ENCODE assay signal across 2 cellular contexts in genomic region chr15:48674876-48675275, GRCh38.
TF ChIP-seq lines count a peak whose summit lies in the region.

No MANE protein-coding gene starts in this region.

TF ChIP-seq in SK-N-SH treated with all-trans-retinoic acid at 6 μM for 48 hours, 23 proteins besides CTCF, POLR2A, EP300 and RAD21 (continued from another document):
- TF ChIP-seq, protein P1, sequence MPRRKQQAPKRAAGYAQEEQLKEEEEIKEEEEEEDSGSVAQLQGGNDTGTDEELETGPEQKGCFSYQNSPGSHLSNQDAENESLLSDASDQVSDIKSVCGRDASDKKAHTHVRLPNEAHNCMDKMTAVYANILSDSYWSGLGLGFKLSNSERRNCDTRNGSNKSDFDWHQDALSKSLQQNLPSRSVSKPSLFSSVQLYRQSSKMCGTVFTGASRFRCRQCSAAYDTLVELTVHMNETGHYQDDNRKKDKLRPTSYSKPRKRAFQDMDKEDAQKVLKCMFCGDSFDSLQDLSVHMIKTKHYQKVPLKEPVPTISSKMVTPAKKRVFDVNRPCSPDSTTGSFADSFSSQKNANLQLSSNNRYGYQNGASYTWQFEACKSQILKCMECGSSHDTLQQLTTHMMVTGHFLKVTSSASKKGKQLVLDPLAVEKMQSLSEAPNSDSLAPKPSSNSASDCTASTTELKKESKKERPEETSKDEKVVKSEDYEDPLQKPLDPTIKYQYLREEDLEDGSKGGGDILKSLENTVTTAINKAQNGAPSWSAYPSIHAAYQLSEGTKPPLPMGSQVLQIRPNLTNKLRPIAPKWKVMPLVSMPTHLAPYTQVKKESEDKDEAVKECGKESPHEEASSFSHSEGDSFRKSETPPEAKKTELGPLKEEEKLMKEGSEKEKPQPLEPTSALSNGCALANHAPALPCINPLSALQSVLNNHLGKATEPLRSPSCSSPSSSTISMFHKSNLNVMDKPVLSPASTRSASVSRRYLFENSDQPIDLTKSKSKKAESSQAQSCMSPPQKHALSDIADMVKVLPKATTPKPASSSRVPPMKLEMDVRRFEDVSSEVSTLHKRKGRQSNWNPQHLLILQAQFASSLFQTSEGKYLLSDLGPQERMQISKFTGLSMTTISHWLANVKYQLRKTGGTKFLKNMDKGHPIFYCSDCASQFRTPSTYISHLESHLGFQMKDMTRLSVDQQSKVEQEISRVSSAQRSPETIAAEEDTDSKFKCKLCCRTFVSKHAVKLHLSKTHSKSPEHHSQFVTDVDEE (CRISPR knock-in tag; IDR thresholded peaks at IDR 0.05), result no peak
- TF ChIP-seq RARB (CRISPR knock-in tag; IDR thresholded peaks at IDR 0.05) (no peak), OSR1 (CRISPR knock-in tag; IDR thresholded peaks at IDR 0.05) (no peak), ZFP3 (CRISPR knock-in tag; IDR thresholded peaks at IDR 0.05) (no peak), ZNF565 (CRISPR knock-in tag; conservative IDR thresholded peaks at IDR 0.05; ENCODE audit: low read depth) (no peak), ISL1 (CRISPR knock-in tag; IDR thresholded peaks at IDR 0.05) (no peak), BACH2 (CRISPR knock-in tag; IDR thresholded peaks at IDR 0.05; ENCODE audit: borderline replicate concordance) (no peak), ZNF70 (CRISPR knock-in tag; IDR thresholded peaks at IDR 0.05) (no peak), ARNTL (CRISPR knock-in tag; IDR thresholded peaks at IDR 0.05; ENCODE audit: borderline replicate concordance, low read depth) (no peak), PPARA (CRISPR knock-in tag; IDR thresholded peaks at IDR 0.05; ENCODE audit: borderline replicate concordance) (no peak), GLIS3 (CRISPR knock-in tag; IDR thresholded peaks at IDR 0.05) (no peak), ESRRG (CRISPR knock-in tag; IDR thresholded peaks at IDR 0.05) (no peak), TOX (CRISPR knock-in tag; IDR thresholded peaks at IDR 0.05; ENCODE audit: borderline replicate concordance) (no peak)
- TF ChIP-seq, protein P2, sequence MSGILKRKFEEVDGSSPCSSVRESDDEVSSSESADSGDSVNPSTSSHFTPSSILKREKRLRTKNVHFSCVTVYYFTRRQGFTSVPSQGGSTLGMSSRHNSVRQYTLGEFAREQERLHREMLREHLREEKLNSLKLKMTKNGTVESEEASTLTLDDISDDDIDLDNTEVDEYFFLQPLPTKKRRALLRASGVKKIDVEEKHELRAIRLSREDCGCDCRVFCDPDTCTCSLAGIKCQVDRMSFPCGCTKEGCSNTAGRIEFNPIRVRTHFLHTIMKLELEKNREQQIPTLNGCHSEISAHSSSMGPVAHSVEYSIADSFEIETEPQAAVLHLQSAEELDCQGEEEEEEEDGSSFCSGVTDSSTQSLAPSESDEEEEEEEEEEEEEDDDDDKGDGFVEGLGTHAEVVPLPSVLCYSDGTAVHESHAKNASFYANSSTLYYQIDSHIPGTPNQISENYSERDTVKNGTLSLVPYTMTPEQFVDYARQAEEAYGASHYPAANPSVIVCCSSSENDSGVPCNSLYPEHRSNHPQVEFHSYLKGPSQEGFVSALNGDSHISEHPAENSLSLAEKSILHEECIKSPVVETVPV (CRISPR knock-in tag; IDR thresholded peaks at IDR 0.05), result no peak
- TF ChIP-seq, protein P3, sequence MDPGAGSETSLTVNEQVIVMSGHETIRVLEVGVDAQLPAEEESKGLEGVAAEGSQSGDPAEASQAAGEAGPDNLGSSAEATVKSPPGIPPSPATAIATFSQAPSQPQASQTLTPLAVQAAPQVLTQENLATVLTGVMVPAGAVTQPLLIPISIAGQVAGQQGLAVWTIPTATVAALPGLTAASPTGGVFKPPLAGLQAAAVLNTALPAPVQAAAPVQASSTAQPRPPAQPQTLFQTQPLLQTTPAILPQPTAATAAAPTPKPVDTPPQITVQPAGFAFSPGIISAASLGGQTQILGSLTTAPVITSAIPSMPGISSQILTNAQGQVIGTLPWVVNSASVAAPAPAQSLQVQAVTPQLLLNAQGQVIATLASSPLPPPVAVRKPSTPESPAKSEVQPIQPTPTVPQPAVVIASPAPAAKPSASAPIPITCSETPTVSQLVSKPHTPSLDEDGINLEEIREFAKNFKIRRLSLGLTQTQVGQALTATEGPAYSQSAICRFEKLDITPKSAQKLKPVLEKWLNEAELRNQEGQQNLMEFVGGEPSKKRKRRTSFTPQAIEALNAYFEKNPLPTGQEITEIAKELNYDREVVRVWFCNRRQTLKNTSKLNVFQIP (CRISPR knock-in tag; IDR thresholded peaks at IDR 0.05; ENCODE audit: borderline replicate concordance, low read depth), result no peak

TF ChIP-seq in HEK293T, 16 proteins besides CTCF, POLR2A, EP300 and RAD21 (continued from another document):
- TF ChIP-seq FOXM1 (IDR thresholded peaks at IDR 0.05; ENCODE audit: borderline replicate concordance), result no peak
